Comparison of ENCODE assay signal across 8 cellular contexts in the genomic region with DNA sequence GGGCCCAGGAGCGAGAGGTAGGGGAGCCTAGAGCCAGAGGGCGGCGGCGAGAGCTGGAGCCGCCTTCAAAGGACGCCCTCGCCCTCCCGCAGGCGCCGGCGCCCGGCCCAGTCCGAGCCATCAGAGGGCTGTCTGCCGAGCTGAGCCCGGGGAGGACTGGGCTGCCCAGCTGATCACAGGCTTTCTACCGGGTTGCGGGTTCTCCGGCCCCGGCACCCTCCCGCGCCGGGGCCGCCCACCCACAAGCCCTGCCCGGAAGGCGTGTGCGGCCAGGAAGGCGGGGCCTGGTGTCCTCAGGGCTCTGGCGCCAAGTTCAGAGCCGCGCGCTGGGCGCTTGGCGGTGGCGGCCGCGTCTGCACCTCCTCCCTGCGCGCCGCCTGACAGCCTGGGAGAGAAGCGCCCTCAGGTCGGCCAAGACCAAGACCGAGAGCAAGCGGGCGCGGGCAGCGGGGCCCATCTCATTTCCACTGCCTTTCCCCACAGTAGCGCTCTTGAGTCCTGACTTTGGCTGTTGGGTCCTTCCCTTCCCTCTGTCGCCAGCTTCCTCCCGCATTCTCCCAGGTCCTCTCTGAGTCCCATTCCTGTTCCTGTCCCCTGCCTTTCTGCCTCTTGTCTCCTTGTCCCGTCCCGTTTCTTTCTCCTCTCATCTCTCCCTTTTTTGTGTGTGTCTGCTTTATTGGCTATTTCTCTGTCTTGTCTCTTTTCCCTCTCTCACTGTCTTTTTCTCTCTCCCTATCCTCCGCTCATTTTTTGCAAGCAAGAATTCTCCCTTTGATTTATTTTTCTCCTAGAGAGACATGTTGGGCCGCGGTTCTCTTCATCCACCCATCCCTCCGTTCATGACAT.
DNase-seq lines count a peak whose midpoint lies in the region; ATAC-seq and TF ChIP-seq lines count a peak whose summit lies in the region.

No MANE protein-coding gene starts in this region.

- peaks cover 26% of the 10 kb centered on the region for H3K27me3 Mint-ChIP-seq in progenitor cell of endocrine pancreas

- no peaks in the 10 kb centered on the region for H3K36me3 ChIP-seq in RWPE2 (ENCODE audit: low read depth)

- no peaks in the 10 kb centered on the region for H3K4me1 ChIP-seq in RWPE2 (ENCODE audit: insufficient read depth, poor library complexity, severe bottlenecking)

- H3K27ac Mint-ChIP-seq in progenitor cell of endocrine pancreas, result no peak overlapping the region

- H3K4me3 Mint-ChIP-seq in progenitor cell of endocrine pancreas (ENCODE audit: low read depth), result peak overlapping the region; percentile 74

- DNase-seq in Caki2 (ENCODE audit: low read depth), result peak; percentile 71
- no peak for DNase-seq in RWPE2 (ENCODE audit: low spot score)
- DNase-seq in astrocyte of the spinal cord (ENCODE audit: low read depth, low spot score), result peak; percentile 44
- peak; percentile 55 for DNase-seq in hepatic stellate cell (ENCODE audit: low spot score)
- peak; percentile 45 for DNase-seq in progenitor cell of endocrine pancreas (ENCODE audit: low spot score, unreplicated experiment)
- no peak for DNase-seq in dedifferentiated amniotic fluid mesenchymal stem cell (ENCODE audit: extremely low spot score)

- ATAC-seq in GM19467 (IDR thresholded peaks at IDR 0.05; ENCODE audit: unreplicated experiment) (peak; percentile 90), HG03571 (IDR thresholded peaks at IDR 0.05; ENCODE audit: unreplicated experiment) (peak; percentile 88), RWPE2 (ENCODE audit: low read depth) (peak; percentile 94)

- H3K4me3 ChIP-seq in RWPE2 (ENCODE audit: severe bottlenecking), result peak overlapping the region; percentile 33
- H3K4me3 ChIP-seq in astrocyte of the spinal cord (ENCODE audit: low read depth, low read length), result peak overlapping the region; percentile 42

- in situ Hi-C loops in Caki2 (cut with HindIII; ENCODE audit: low pct_unique_long_range_greater_than_20kb, low sequenced_read_pairs), result no loop called here
- in situ Hi-C loops in astrocyte of the spinal cord (cut with HindIII; ENCODE audit: low sequenced_read_pairs), result no loop called here

- TF ChIP-seq CTCF in RWPE2 (IDR thresholded peaks at IDR 0.05; ENCODE audit: poor library complexity, severe bottlenecking) (no peak), astrocyte of the spinal cord (IDR thresholded peaks at IDR 0.05; ENCODE audit: low read depth, low read length) (no peak), progenitor cell of endocrine pancreas (IDR thresholded peaks at IDR 0.05; ENCODE audit: unreplicated experiment) (peak; percentile 17)

- peaks cover 9% of the 10 kb centered on the region for H3K4me1 Mint-ChIP-seq in progenitor cell of endocrine pancreas (ENCODE audit: low read depth)

- H3K9me3 ChIP-seq in RWPE2 (ENCODE audit: severe bottlenecking), result no peaks in the 10 kb centered on the region

- peaks cover 8% of the 10 kb centered on the region for H3K27me3 ChIP-seq in RWPE2 (ENCODE audit: insufficient read depth, poor library complexity, severe bottlenecking)

- H3K27ac ChIP-seq in RWPE2 (ENCODE audit: poor library complexity, severe bottlenecking), result no peak overlapping the region

- H3K36me3 Mint-ChIP-seq in progenitor cell of endocrine pancreas (ENCODE audit: insufficient read depth), result no peaks in the 10 kb centered on the region

- H3K9me3 Mint-ChIP-seq in progenitor cell of endocrine pancreas (ENCODE audit: low read depth), result no peaks in the 10 kb centered on the region

Comparison
In these comparisons a context has a peak if more than half of its experiments do, and no peak if none do; other contexts are left out.
1. DNase-seq: peak in Caki2 (single experiment), astrocyte of the spinal cord (single experiment), hepatic stellate cell (single experiment) and progenitor cell of endocrine pancreas (single experiment); none in RWPE2 (single experiment) and dedifferentiated amniotic fluid mesenchymal stem cell (single experiment).
2. Peak in every context shown above with its lines, with median percentiles within 50 percentile points of each other: ATAC-seq.